ENCODE assay signal across 11 cellular contexts in the genomic region with DNA sequence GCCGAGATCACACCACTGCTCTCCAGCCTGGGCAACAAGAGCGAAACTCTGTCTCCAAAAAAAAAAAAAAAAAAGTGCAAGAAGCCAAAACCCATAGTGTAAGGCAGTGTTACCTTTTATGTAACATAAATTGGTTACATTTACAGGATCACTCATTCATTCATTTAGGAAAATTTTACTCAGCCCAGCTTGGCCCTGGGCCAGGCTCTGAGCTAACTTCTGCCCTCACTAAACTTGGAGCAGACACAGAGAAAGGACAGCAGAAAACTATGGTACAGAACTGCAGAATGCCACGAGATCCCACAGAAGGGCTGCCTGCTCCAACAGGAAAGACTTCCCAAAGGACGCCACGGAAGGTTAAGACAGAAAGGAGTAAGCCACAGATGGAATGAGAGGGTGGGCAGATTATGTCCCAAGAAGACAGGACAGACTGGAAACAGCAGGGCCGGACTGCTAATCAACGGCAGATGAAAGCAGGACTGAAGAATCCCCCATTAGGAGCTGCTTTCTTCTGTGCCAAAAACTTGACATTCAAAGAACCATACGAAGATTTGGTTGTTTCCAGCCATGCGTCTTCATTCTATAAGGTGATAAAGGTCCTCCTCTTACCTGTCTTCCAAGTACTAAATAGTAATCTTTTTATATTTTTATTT. TPM values are rescaled to one million over a fixed set of nuclear protein-coding genes. Genes with fewer than 3 reads are reported as not detected.
DNase-seq lines count a peak whose midpoint lies in the region; ATAC-seq, FAIRE-seq and TF ChIP-seq lines count a peak whose summit lies in the region.
"Had no signal": no experiment of that assay in that cellular context is flagged by ENCODE, and none has a peak within 500 bp of the region (broad histone marks: within the 10 kb centered on the region; RNA-seq: fewer than 3 reads in every experiment).

No MANE protein-coding gene starts in this region.

- H3K4me3 ChIP-seq in HUES64 (ENCODE audit: low read length) (no peak overlapping the region), muscle layer of duodenum (ENCODE audit: low read depth in 1 of 2, low read length in 2 of 2) (no peak overlapping the region), gastrocnemius medialis (no peak overlapping the region)
- H3K4me3 ChIP-seq: GM12878 had no signal

- ATAC-seq in GM18868 (IDR thresholded peaks at IDR 0.05; ENCODE audit: unreplicated experiment) (no peak), gastrocnemius medialis (no peak), HG03521 (IDR thresholded peaks at IDR 0.05; ENCODE audit: unreplicated experiment) (no peak)
- ATAC-seq: GM12878 had no signal

- H3K4me1 ChIP-seq in HUES64 (ENCODE audit: insufficient read depth, low read length), result no peaks in the 10 kb centered on the region
- peaks cover 0 to 4% of the 10 kb centered on the region in 2 donors for H3K4me1 ChIP-seq in muscle layer of duodenum (ENCODE audit: control insufficient read depth in 1 of 2, insufficient read depth in 2 of 2, low read length in 2 of 2)
- H3K4me1 ChIP-seq in gastrocnemius medialis, result peaks cover 0 to 6% of the 10 kb centered on the region in 2 donors

- intact Hi-C loops in gastrocnemius medialis (cut with DNase I; ENCODE audit: low total_unique reads), result no loop called here

- H3K27ac ChIP-seq in HUES64 (ENCODE audit: low read depth, low read length) (no peak overlapping the region), muscle layer of duodenum (ENCODE audit: low read length) (peak overlapping the region; percentile 72), gastrocnemius medialis (no peak overlapping the region)

- TF ChIP-seq CTCF in gastrocnemius medialis (IDR thresholded peaks at IDR 0.05 in 4 of 5, conservative IDR thresholded peaks at IDR 0.05 in 1 of 5), result no peak

- H3K9ac ChIP-seq in HUES64 (ENCODE audit: low read depth, low read length), result 0 out of 2 replicates have a peak overlapping the region, but pooled peaks have one; percentile 1

- H3K36me3 ChIP-seq in HUES64 (ENCODE audit: insufficient read depth, low read length) (no peaks in the 10 kb centered on the region), muscle layer of duodenum (ENCODE audit: control insufficient read depth in 1 of 2, insufficient read depth in 2 of 2, low read length in 2 of 2) (no peaks in the 10 kb centered on the region), gastrocnemius medialis (no peaks in the 10 kb centered on the region)

- TF ChIP-seq POLR2A in H54 (IDR thresholded peaks at IDR 0.05; ENCODE audit: low read depth, low read length) (no peak), gastrocnemius medialis (IDR thresholded peaks at IDR 0.05) (no peak)

- DNase-seq in AG20443 (ENCODE audit: low spot score) (peak; percentile 56), fibroblast of gingiva (ENCODE audit: low read depth) (peak; percentile 59), H54 (ENCODE audit: insufficient read length, low spot score) (no peak), gastrocnemius medialis (no peak)
- DNase-seq: NCI-H2171 treated with DMSO at 0.1 percent for 48 hours, RPMI8226 had no signal

- no peaks in the 10 kb centered on the region for H3K9me3 ChIP-seq in HUES64 (ENCODE audit: insufficient read depth, low read depth, low read length)
- H3K9me3 ChIP-seq in muscle layer of duodenum (ENCODE audit: control insufficient read depth in 1 of 2, low read length in 2 of 2), result no peaks in the 10 kb centered on the region
- H3K9me3 ChIP-seq in gastrocnemius medialis, result no peaks in the 10 kb centered on the region

- in situ Hi-C loops in gastrocnemius medialis (cut with MboI; ENCODE audit: low sequenced_read_pairs in 4 of 4), result no loop called here

- FAIRE-seq in H54 (lab: Jason Lieb, UNC), result no peak
- FAIRE-seq: GM12878 had no signal

- 95% methylated on average over 8 of the region's 9 CpGs for WGBS in HUES64

- H3K27me3 ChIP-seq in HUES64 (ENCODE audit: insufficient read depth, low read length) (no peaks in the 10 kb centered on the region), muscle layer of duodenum (ENCODE audit: low read depth, low read length) (no peaks in the 10 kb centered on the region), gastrocnemius medialis (no peaks in the 10 kb centered on the region)

RNA-seq across cellular contexts. Expression of gene PPP1R13B, which starts 18.9 kb away (rescaled TPM):
- 3.1 TPM for polyA plus RNA-seq in HUES64 (2013, experiment 1 of 2)
- polyA plus RNA-seq in HUES64 (2013, experiment 2 of 2), result 3.1 TPM
- 10 to 100 TPM; 10.4 to 24.6 (median 11.8) TPM for total RNA-seq in gastrocnemius medialis

Comparison
In these comparisons a context has a peak if more than half of its experiments do, and no peak if none do; other contexts are left out.
1. DNase-seq: peak in AG20443 (single experiment) and fibroblast of gingiva (single experiment); none in H54 (single experiment) and gastrocnemius medialis (0 of 2).